Comparison of ENCODE assay signal across 9 cellular contexts in genomic region chr1:20493839-20494608, GRCh38. TPM values are rescaled to one million over a fixed set of nuclear protein-coding genes. Genes with fewer than 3 reads are reported as not detected.
DNase-seq lines count a peak whose midpoint lies in the region; ATAC-seq and TF ChIP-seq lines count a peak whose summit lies in the region.
"Had no signal": no experiment of that assay in that cellular context is flagged by ENCODE, and none has a peak within 500 bp of the region (broad histone marks: within the 10 kb centered on the region; RNA-seq: fewer than 3 reads in every experiment).

No MANE protein-coding gene starts in this region.

- H3K27me3 ChIP-seq in CD8-positive, alpha-beta T cell (ENCODE audit: insufficient read depth, low read length), result no peaks in the 10 kb centered on the region
- H3K27me3 ChIP-seq in effector memory CD4-positive, alpha-beta T cell (replicated peaks; ENCODE audit: control insufficient read depth, insufficient read depth, low read length, poor library complexity, severe bottlenecking), result no peaks in the 10 kb centered on the region
- H3K27me3 ChIP-seq in lower lobe of right lung (ENCODE audit: low read depth), result peaks cover 1% of the 10 kb centered on the region

- H3K36me3 Mint-ChIP-seq in CD8-positive, alpha-beta T cell, result peaks cover 17% of the 10 kb centered on the region
- peaks cover 5% of the 10 kb centered on the region for H3K36me3 Mint-ChIP-seq in activated CD4-positive, alpha-beta memory T cell treated with anti-CD3 and anti-CD28 coated beads for 36 hours

- H3K36me3 ChIP-seq in CD8-positive, alpha-beta T cell (ENCODE audit: insufficient read depth, low read length), result peaks cover 8% of the 10 kb centered on the region
- H3K36me3 ChIP-seq in effector memory CD4-positive, alpha-beta T cell (ENCODE audit: control insufficient read depth, insufficient read depth, low read length), result peaks cover 11% of the 10 kb centered on the region
- peaks cover 21% of the 10 kb centered on the region for H3K36me3 ChIP-seq in lower lobe of right lung

- H3K9me3 Mint-ChIP-seq in CD8-positive, alpha-beta T cell, result no peaks in the 10 kb centered on the region
- H3K9me3 Mint-ChIP-seq in activated CD4-positive, alpha-beta memory T cell treated with anti-CD3 and anti-CD28 coated beads for 36 hours, result no peaks in the 10 kb centered on the region
- H3K9me3 Mint-ChIP-seq: T-helper 1 cell treated with Interleukin-12 subunit alpha and Interleukin-12 subunit beta and Interleukin-4 antibody, amounts not matched to agents 30 μg/mL and 1 μg/mL, for 36 hours had no signal

- H3K4me1 Mint-ChIP-seq in CD8-positive, alpha-beta T cell (ENCODE audit: low read depth), result peaks cover 3% of the 10 kb centered on the region
- peaks cover 29% of the 10 kb centered on the region for H3K4me1 Mint-ChIP-seq in activated CD4-positive, alpha-beta memory T cell treated with anti-CD3 and anti-CD28 coated beads for 36 hours (ENCODE audit: low read depth)

- CTCF ChIA-PET in CD8-positive, alpha-beta T cell (lab: Charles Lee), result interaction anchor here (0.7 to 8.1 kb wide), 32 partner anchors 8 to 1798 kb away, joined by 3 to 75 read pairs (median 3); no protein-coding TSS in a partner anchor
- CTCF ChIA-PET in activated CD4-positive, alpha-beta memory T cell treated with anti-CD3 and anti-CD28 coated beads for 36 hours (lab: Charles Lee), result interaction anchor here (0.5 to 7.8 kb wide), 30 partner anchors 10 to 392 kb away, joined by 3 to 163 read pairs (median 4); partner anchors contain the start of genes MUL1 and PINK1

- no peak overlapping the region for H3K4me3 Mint-ChIP-seq in CD8-positive, alpha-beta T cell
- H3K4me3 Mint-ChIP-seq in activated CD4-positive, alpha-beta memory T cell treated with anti-CD3 and anti-CD28 coated beads for 36 hours, result no peak overlapping the region
- H3K4me3 Mint-ChIP-seq: T-helper 1 cell treated with Interleukin-12 subunit alpha and Interleukin-12 subunit beta and Interleukin-4 antibody, amounts not matched to agents 30 μg/mL and 1 μg/mL, for 36 hours had no signal

- no peak overlapping the region for H3K4me3 ChIP-seq in CD8-positive, alpha-beta T cell (ENCODE audit: low read depth, low read length)
- no peak overlapping the region for H3K4me3 ChIP-seq in effector memory CD4-positive, alpha-beta T cell (ENCODE audit: insufficient read depth, low read depth, low read length, poor library complexity, severe bottlenecking)
- H3K4me3 ChIP-seq in lower lobe of right lung, result no peak overlapping the region

- peak; percentile 87 for TF ChIP-seq CTCF in CD8-positive, alpha-beta T cell (IDR thresholded peaks at IDR 0.05)
- TF ChIP-seq CTCF in lower lobe of right lung (IDR thresholded peaks at IDR 0.05), result peak; percentile 99

- no peaks in the 10 kb centered on the region for H3K27me3 Mint-ChIP-seq in CD8-positive, alpha-beta T cell (ENCODE audit: low read depth)
- no peaks in the 10 kb centered on the region for H3K27me3 Mint-ChIP-seq in activated CD4-positive, alpha-beta memory T cell treated with anti-CD3 and anti-CD28 coated beads for 36 hours

- intact Hi-C loops in CD8-positive, alpha-beta T cell (cut with DNase I, micrococcal nuclease), result loop anchor here (1.0 to 5.0 kb wide), 7 partner anchors 117 to 576 kb away; no protein-coding TSS in a partner anchor
- intact Hi-C loops in activated CD4-positive, alpha-beta memory T cell treated with anti-CD3 and anti-CD28 coated beads for 36 hours (cut with micrococcal nuclease), result loop anchor here (1.0 to 10.0 kb wide), 5 partner anchors 117 to 609 kb away; partner anchors contain the start of gene OTUD3
- intact Hi-C loops in lower lobe of right lung (cut with DNase I), result no loop called here

- peak; percentile 90 for ATAC-seq in CD8-positive, alpha-beta T cell
- ATAC-seq in lower lobe of right lung, result peak; percentile 88 to 91
- ATAC-seq in HG03521 (IDR thresholded peaks at IDR 0.05; ENCODE audit: unreplicated experiment), result no peak

- no peak overlapping the region for H3K27ac Mint-ChIP-seq in CD8-positive, alpha-beta T cell
- no peak overlapping the region for H3K27ac Mint-ChIP-seq in activated CD4-positive, alpha-beta memory T cell treated with anti-CD3 and anti-CD28 coated beads for 36 hours
- H3K27ac Mint-ChIP-seq: T-helper 1 cell treated with Interleukin-12 subunit alpha and Interleukin-12 subunit beta and Interleukin-4 antibody, amounts not matched to agents 30 μg/mL and 1 μg/mL, for 36 hours had no signal

- POLR2A ChIA-PET in CD8-positive, alpha-beta T cell (lab: Charles Lee), result interaction anchor here (1.0 to 1.6 kb wide), 2 partner anchors 15 to 281 kb away, joined by 3 to 5 read pairs; no protein-coding TSS in a partner anchor
- POLR2A ChIA-PET in activated CD4-positive, alpha-beta memory T cell treated with anti-CD3 and anti-CD28 coated beads for 36 hours (lab: Charles Lee), result no interaction called here

- H3K4me1 ChIP-seq in CD8-positive, alpha-beta T cell (ENCODE audit: insufficient read depth, low read length), result peaks cover 7% of the 10 kb centered on the region
- H3K4me1 ChIP-seq in effector memory CD4-positive, alpha-beta T cell (ENCODE audit: control insufficient read depth, insufficient read depth, low read length, poor library complexity, severe bottlenecking), result peaks cover 6% of the 10 kb centered on the region
- peaks cover 21% of the 10 kb centered on the region for H3K4me1 ChIP-seq in lower lobe of right lung

- no peaks in the 10 kb centered on the region for H3K9me3 ChIP-seq in CD8-positive, alpha-beta T cell (ENCODE audit: low read length)
- H3K9me3 ChIP-seq in effector memory CD4-positive, alpha-beta T cell (ENCODE audit: control insufficient read depth, low read length), result no peaks in the 10 kb centered on the region
- H3K9me3 ChIP-seq in lower lobe of right lung, result no peaks in the 10 kb centered on the region

- H3K27ac ChIP-seq in CD8-positive, alpha-beta T cell (ENCODE audit: low read depth, low read length), result no peak overlapping the region
- H3K27ac ChIP-seq in effector memory CD4-positive, alpha-beta T cell (ENCODE audit: insufficient read depth, low read length, poor library complexity, severe bottlenecking), result no peak overlapping the region
- H3K27ac ChIP-seq in lower lobe of right lung, result peak overlapping the region; percentile 42

- DNase-seq in CD8-positive, alpha-beta T cell, result peak; percentile 66 to 92 (median 78)
- peak; percentile 72 for DNase-seq in HPDE6-E6E7 (ENCODE audit: extremely low spot score)
- peak; percentile 43 for DNase-seq in NCI-H774 (lab: John Stamatoyannopoulos, UW)
- peak; percentile 87 for DNase-seq in activated CD4-positive, alpha-beta memory T cell treated with anti-CD3 and anti-CD28 coated beads for 36 hours
- DNase-seq in effector memory CD4-positive, alpha-beta T cell, result peak; percentile 61 to 72 (median 61)
- peak; percentile 84 for DNase-seq in lower lobe of right lung
- DNase-seq in stimulated activated CD8-positive, alpha-beta memory T cell treated with anti-CD3 and anti-CD28 coated beads, Interleukin-12 subunit alpha, Interleukin-12 subunit beta, amount 100 ng/mL, for 1 hour (ENCODE audit: low read depth), result peak; percentile 71

RNA-seq across cellular contexts. Expression of gene CAMK2N1, which starts 8.0 kb away (rescaled TPM):
- total RNA-seq in CD8-positive, alpha-beta T cell, result 1 to 10 TPM; 6.6 to 8.4 TPM
- total RNA-seq in activated CD4-positive, alpha-beta memory T cell treated with anti-CD3 and anti-CD28 coated beads for 36 hours, result under 1 TPM; 0.81 to 0.87 TPM
- 43.0 TPM for total RNA-seq in lower lobe of right lung

RNA-seq across cellular contexts. Expression of gene MUL1, which starts 13.9 kb away (rescaled TPM):
- 10 to 100 TPM; 19.7 to 22.5 TPM for total RNA-seq in CD8-positive, alpha-beta T cell
- total RNA-seq in activated CD4-positive, alpha-beta memory T cell treated with anti-CD3 and anti-CD28 coated beads for 36 hours, result 10 to 100 TPM; 16.3 to 16.7 TPM
- 29.9 TPM for total RNA-seq in lower lobe of right lung

RNA-seq across cellular contexts. Expression of gene FAM43B, which starts 58.3 kb away (rescaled TPM):
- not detected for total RNA-seq in CD8-positive, alpha-beta T cell
- total RNA-seq in activated CD4-positive, alpha-beta memory T cell treated with anti-CD3 and anti-CD28 coated beads for 36 hours, result not detected
- total RNA-seq in lower lobe of right lung, result 0.38 TPM

Comparison
In these comparisons a context has a peak if more than half of its experiments do, and no peak if none do; other contexts are left out.
1. RNA of gene CAMK2N1, which starts 8.0 kb away (total RNA-seq): 43.0 TPM in lower lobe of right lung (single experiment) and 6.6 to 8.4 TPM in CD8-positive, alpha-beta T cell; 0.81 to 0.87 TPM in activated CD4-positive, alpha-beta memory T cell treated with anti-CD3 and anti-CD28 coated beads for 36 hours; every median in the first group is over 4 times any median in the second.
2. Peak in every context shown above with its lines, with median percentiles within 50 percentile points of each other: DNase-seq.